In the genomic region with DNA sequence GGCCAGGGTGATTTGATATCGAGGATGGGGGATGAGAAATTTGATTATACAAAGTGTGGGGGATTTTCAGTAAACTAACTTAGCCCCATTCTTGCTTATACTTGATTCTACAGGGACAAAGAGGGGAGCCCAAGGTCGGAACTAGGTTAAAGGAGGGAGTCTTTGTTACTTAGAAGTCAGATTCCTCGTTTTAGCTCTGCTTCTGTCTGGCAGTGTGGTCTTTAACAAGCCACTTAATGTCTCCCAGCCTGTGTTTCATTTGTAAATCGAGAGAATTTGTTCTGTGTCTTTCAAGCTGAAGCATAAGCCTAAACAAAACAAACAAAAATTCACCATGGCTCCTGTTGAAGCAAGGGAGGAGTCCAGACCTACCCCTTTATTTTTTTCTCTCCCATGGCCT, we compare ENCODE assay signal across 25 cellular contexts.
"Had no signal": no experiment of that assay in that cellular context is flagged by ENCODE, and none has a peak within 500 bp of the region (broad histone marks: within the 10 kb centered on the region; RNA-seq: fewer than 3 reads in every experiment).

No MANE protein-coding gene starts in this region.

- H3K36me3 Mint-ChIP-seq: immature natural killer cell; natural killer cell; neural progenitor cell; stimulated activated memory B cell treated with anti-CD40 and anti-IgM and Interleukin-4, amounts not matched to agents 10 μg/mL and 1 μg/mL and 100 μg/mL, for 72 hours; type B pancreatic cell had no signal

- H3K4me1 Mint-ChIP-seq: immature natural killer cell; natural killer cell; neural progenitor cell; stimulated activated memory B cell treated with anti-CD40 and anti-IgM and Interleukin-4, amounts not matched to agents 10 μg/mL and 1 μg/mL and 100 μg/mL, for 72 hours had no signal

- ATAC-seq: foreskin keratinocyte; gastroesophageal sphincter; heart left ventricle; left ventricle myocardium superior; lower lobe of right lung; natural killer cell; right cardiac atrium; stimulated activated memory B cell treated with anti-CD40 and anti-IgM and Interleukin-4, amounts not matched to agents 10 μg/mL and 1 μg/mL and 100 μg/mL, for 72 hours; stimulated activated naive CD8-positive, alpha-beta T cell treated with anti-CD3 and anti-CD28 coated beads, Interleukin-15, Interleukin-2, amounts not matched to agents 100 U/mL and 50 U/mL, for 24 hours had no signal

- H3K9me3 ChIP-seq: colonic mucosa, esophagus muscularis mucosa, gastroesophageal sphincter, heart left ventricle, lower lobe of right lung, sigmoid colon, testis, tibial artery had no signal

- H3K9me3 Mint-ChIP-seq: dendritic cell treated with granulocyte-macrophage colony-stimulating factor and Interleukin-4, amounts not matched to agents 40 ng/mL and 50 ng/mL, for 4 days; immature natural killer cell; natural killer cell; neural progenitor cell; stimulated activated memory B cell treated with anti-CD40 and anti-IgM and Interleukin-4, amounts not matched to agents 10 μg/mL and 1 μg/mL and 100 μg/mL, for 72 hours; type B pancreatic cell had no signal

- H3K4me3 ChIP-seq: colonic mucosa, esophagus muscularis mucosa, gastroesophageal sphincter, heart left ventricle, hepatocyte, lower lobe of right lung, neural progenitor cell, sigmoid colon, spleen, testis, tibial artery had no signal

- H3K4me3 Mint-ChIP-seq: dendritic cell treated with granulocyte-macrophage colony-stimulating factor and Interleukin-4, amounts not matched to agents 40 ng/mL and 50 ng/mL, for 4 days; immature natural killer cell; natural killer cell; neural progenitor cell; stimulated activated memory B cell treated with anti-CD40 and anti-IgM and Interleukin-4, amounts not matched to agents 10 μg/mL and 1 μg/mL and 100 μg/mL, for 72 hours; type B pancreatic cell had no signal

- H2AFZ ChIP-seq: hepatocyte, neural progenitor cell, parathyroid adenoma had no signal

- H3K27ac Mint-ChIP-seq: dendritic cell treated with granulocyte-macrophage colony-stimulating factor and Interleukin-4, amounts not matched to agents 40 ng/mL and 50 ng/mL, for 4 days; immature natural killer cell; natural killer cell; neural progenitor cell; progenitor cell of endocrine pancreas; stimulated activated memory B cell treated with anti-CD40 and anti-IgM and Interleukin-4, amounts not matched to agents 10 μg/mL and 1 μg/mL and 100 μg/mL, for 72 hours; type B pancreatic cell had no signal

- H3K27me3 Mint-ChIP-seq: progenitor cell of endocrine pancreas; stimulated activated memory B cell treated with anti-CD40 and anti-IgM and Interleukin-4, amounts not matched to agents 10 μg/mL and 1 μg/mL and 100 μg/mL, for 72 hours; type B pancreatic cell had no signal

- H3K79me2 ChIP-seq: hepatocyte, parathyroid adenoma had no signal

- H3K4me2 ChIP-seq: hepatocyte, neural progenitor cell had no signal

- H3K9ac ChIP-seq: neural progenitor cell, parathyroid adenoma had no signal

- H3K4me1 ChIP-seq: colonic mucosa, esophagus muscularis mucosa, foreskin keratinocyte, gastroesophageal sphincter, heart left ventricle, lower lobe of right lung, neural progenitor cell, parathyroid adenoma, sigmoid colon, spleen, testis, tibial artery had no signal

- H3K27me3 ChIP-seq: colonic mucosa, esophagus muscularis mucosa, foreskin keratinocyte, gastroesophageal sphincter, hepatocyte, neural progenitor cell, sigmoid colon, testis, tibial artery had no signal

- H3K27ac ChIP-seq: colonic mucosa, esophagus muscularis mucosa, foreskin keratinocyte, gastroesophageal sphincter, heart left ventricle, hepatocyte, lower lobe of right lung, neural progenitor cell, parathyroid adenoma, sigmoid colon, spleen, testis, tibial artery had no signal

- H3K36me3 ChIP-seq: colonic mucosa, esophagus muscularis mucosa, gastroesophageal sphincter, heart left ventricle, lower lobe of right lung, neural progenitor cell, sigmoid colon, spleen, tibial artery had no signal

- DNase-seq: colonic mucosa; effector CD8-positive, alpha-beta T cell; heart left ventricle; immature natural killer cell; left ventricle myocardium superior; lower lobe of right lung; natural killer cell; right cardiac atrium; sigmoid colon; spleen; stimulated activated CD4-positive, alpha-beta T cell treated with anti-CD3 and anti-CD28 coated beads, Interleukin-4, amount 100 ng/mL, for 4 hours; stimulated activated naive CD8-positive, alpha-beta T cell treated with anti-CD3 and anti-CD28 coated beads, Interleukin-15, Interleukin-2, amounts not matched to agents 100 U/mL and 50 U/mL, for 24 hours; substantia nigra; testis; tibial artery had no signal
